Comparison of ENCODE assay signal across 21 cellular contexts in the genomic region with DNA sequence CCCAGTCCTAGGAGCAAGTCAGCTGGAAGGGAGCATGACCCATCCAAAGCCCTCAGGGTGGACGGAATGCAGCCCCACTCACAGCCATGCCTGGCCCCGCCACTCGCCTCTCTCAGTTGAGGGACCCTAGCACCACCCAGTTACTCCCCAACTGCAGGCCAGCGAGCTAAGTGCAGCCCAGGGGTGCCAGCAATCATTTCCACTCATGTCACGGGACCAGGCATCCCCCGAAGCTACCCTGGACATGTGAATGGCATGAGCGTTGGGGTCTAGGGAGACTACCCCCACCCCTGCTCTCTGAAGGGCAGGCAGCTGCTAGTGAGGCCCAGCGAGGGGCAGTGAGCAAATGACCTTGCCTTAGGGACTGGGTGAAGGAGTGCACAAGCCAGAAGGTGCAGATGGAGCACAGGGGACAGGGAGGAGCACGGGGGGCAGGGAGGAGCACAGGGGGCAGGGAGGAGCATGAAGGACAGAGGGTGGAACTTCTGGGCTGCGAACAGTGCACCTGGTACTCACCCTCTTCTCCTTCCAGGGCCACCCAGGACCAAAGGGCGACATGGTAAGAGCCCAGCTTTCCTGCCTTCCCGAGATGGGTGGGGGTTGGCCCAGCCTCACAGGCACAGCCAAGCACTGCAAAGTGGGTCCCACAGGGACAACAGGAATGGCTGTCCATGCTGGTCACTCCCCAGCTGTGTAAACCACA.
DNase-seq lines count a peak whose midpoint lies in the region; ATAC-seq, FAIRE-seq and TF ChIP-seq lines count a peak whose summit lies in the region.
"Had no signal": no experiment of that assay in that cellular context is flagged by ENCODE, and none has a peak within 500 bp of the region (broad histone marks: within the 10 kb centered on the region; RNA-seq: fewer than 3 reads in every experiment).

No MANE protein-coding gene starts in this region.

- no peak for FAIRE-seq in K562 (lab: Jason Lieb, UNC)
- FAIRE-seq in small intestine (lab: Jason Lieb, UNC) = no peak
- FAIRE-seq: A204.1, D721Med, G401.6, GM12891, GM19239 had no signal

- H3K79me2 ChIP-seq in K562 (ENCODE audit: control insufficient read depth, insufficient read depth, low read length) = no peaks in the 10 kb centered on the region

- ATAC-seq in Panc1 (peak; percentile 39; the same call in 1 of the 2 replicates), K562 (no peak)

- H3K9me3 ChIP-seq in Panc1 (ENCODE audit: control insufficient read depth, insufficient read depth, low read depth, low read length) = no peaks in the 10 kb centered on the region
- no peaks in the 10 kb centered on the region for H3K9me3 ChIP-seq in K562 (replicated peaks; ENCODE audit: control insufficient read depth, insufficient read depth, low read depth, low read length)
- H3K9me3 ChIP-seq in mucosa of rectum (ENCODE audit: control insufficient read depth in 2 of 2, low read length in 2 of 2) = no peaks in the 10 kb centered on the region
- H3K9me3 ChIP-seq in small intestine (ENCODE audit: control insufficient read depth, low read depth) = no peaks in the 10 kb centered on the region
- H3K9me3 ChIP-seq: BE2C, Caco-2, HAP-1 had no signal

- 2% methylated on average over 12 of the region's 12 CpGs for WGBS in K562 (ENCODE audit: insufficient coverage, low coverage, missing lambda C conversion rate)
- 54 to 72% (median 55%) methylated on average over 12 of the region's 12 CpGs for WGBS in small intestine, 3 donors

- POLR2A ChIA-PET in Panc1 (lab: Charles Lee) = no interaction called here
- POLR2A ChIA-PET in K562 (lab: Yijun Ruan, JAX) = interaction anchor here (0.6 to 1.3 kb wide), 2 partner anchors 10 to 227 kb away, joined by 3 read pairs; no protein-coding TSS in a partner anchor

- TF ChIP-seq RAD21 in K562 (CRISPR knock-in tag; conservative IDR thresholded peaks at IDR 0.05 in 1 of 2, IDR thresholded peaks at IDR 0.05 in 1 of 2) = no peak

- in situ Hi-C loops in Panc1 (cut with HindIII; ENCODE audit: low pct_unique_long_range_greater_than_20kb, low sequenced_read_pairs) = no loop called here
- in situ Hi-C loops in K562 (cut with MboI) = no loop called here

- intact Hi-C loops in Panc1 (cut with micrococcal nuclease; ENCODE audit: unreplicated experiment) = no loop called here
- intact Hi-C loops in K562 (cut with micrococcal nuclease) = no loop called here

- H3K27me3 ChIP-seq in Panc1 (ENCODE audit: control insufficient read depth, insufficient read depth, low read length) (no peaks in the 10 kb centered on the region), K562 (ENCODE audit: control insufficient read depth in 2 of 2, insufficient read depth in 2 of 2, low read length in 2 of 2) (peaks cover 4 to 37% of the 10 kb centered on the region in 2 experiments; a peak in 4 of 5 replicates), mucosa of rectum (ENCODE audit: control insufficient read depth in 2 of 2, insufficient read depth in 2 of 2, low read length in 2 of 2) (no peaks in the 10 kb centered on the region), small intestine (ENCODE audit: control insufficient read depth in 2 of 2, insufficient read depth in 2 of 2, low read length in 2 of 2) (no peaks in the 10 kb centered on the region)
- H3K27me3 ChIP-seq: BE2C had no signal

- H2AFZ ChIP-seq in K562 (ENCODE audit: low read depth, low read length) = no peak overlapping the region

- TF ChIP-seq CTCF in Panc1 (IDR thresholded peaks at IDR 0.05) (no peak), K562 (IDR thresholded peaks at IDR 0.05 in 2 of 3, conservative IDR thresholded peaks at IDR 0.05 in 1 of 3; ENCODE audit: insufficient read depth in 2 of 3, low read depth in 1 of 3, low read length in 3 of 3) (no peak)

- H3K9ac ChIP-seq in K562 (ENCODE audit: insufficient read depth in 1 of 2, low read depth in 2 of 2, low read length in 2 of 2) (no peak overlapping the region), mucosa of rectum (ENCODE audit: low read depth in 1 of 2, low read length in 2 of 2) (no peak overlapping the region)

- no peak for TF ChIP-seq EP300 in K562 (IDR thresholded peaks at IDR 0.05; ENCODE audit: low read length)

- H3K36me3 ChIP-seq in Panc1 (ENCODE audit: control insufficient read depth, insufficient read depth, low read length) (no peaks in the 10 kb centered on the region), K562 (ENCODE audit: control insufficient read depth, insufficient read depth, low read length) (no peaks in the 10 kb centered on the region), mucosa of rectum (ENCODE audit: control insufficient read depth in 2 of 2, insufficient read depth in 2 of 2, low read length in 2 of 2) (no peaks in the 10 kb centered on the region), small intestine (ENCODE audit: control insufficient read depth in 2 of 2, insufficient read depth in 2 of 2, low read length in 2 of 2) (no peaks in the 10 kb centered on the region)
- H3K36me3 ChIP-seq: BE2C, HAP-1 had no signal

- H4K20me1 ChIP-seq in K562 (replicated peaks; ENCODE audit: control insufficient read depth, insufficient read depth, low read length) = peaks cover 25% of the 10 kb centered on the region

- H3K4me1 ChIP-seq in Panc1 (ENCODE audit: control insufficient read depth, insufficient read depth, low read length) = no peaks in the 10 kb centered on the region
- no peaks in the 10 kb centered on the region; a peak in 2 of 5 replicates for H3K4me1 ChIP-seq in K562 (replicated peaks in 1 of 2; ENCODE audit: control insufficient read depth in 2 of 2, insufficient read depth in 2 of 2, low read length in 2 of 2)
- peaks cover 51 to 55% of the 10 kb centered on the region in 2 donors for H3K4me1 ChIP-seq in mucosa of rectum (ENCODE audit: control insufficient read depth in 2 of 2, insufficient read depth in 2 of 2, low read length in 2 of 2)
- H3K4me1 ChIP-seq in small intestine (ENCODE audit: control insufficient read depth in 2 of 2, insufficient read depth in 1 of 2, low read depth in 1 of 2, low read length in 1 of 2) = peaks cover 8 to 11% of the 10 kb centered on the region in 2 donors
- H3K4me1 ChIP-seq: BE2C, Caco-2, HAP-1 had no signal

- DNase-seq in Panc1 (ENCODE audit: low read depth, low spot score) = no peak
- no peak for DNase-seq in K562 (ENCODE audit: extremely low read depth in 1 of 4, low spot score in 3 of 4)
- DNase-seq in small intestine = peak; percentile 73
- DNase-seq in RPMI8226 = no peak
- no peak for DNase-seq in HCEC 1CT
- DNase-seq in NCI-H446 treated with DMSO at 0.1 percent for 48 hours (lab: John Stamatoyannopoulos, UW) = no peak
- DNase-seq: ACHN; BE2C; C1 segment of cervical spinal cord; Caco-2; CD4-positive, alpha-beta T cell; HFFc6; IMR-90 had no signal

- H3K9me1 ChIP-seq in K562 (ENCODE audit: control insufficient read depth, insufficient read depth, low read length) = peaks cover 2% of the 10 kb centered on the region

- H3K27ac ChIP-seq in Panc1 (ENCODE audit: low read length) = no peak overlapping the region
- no peak overlapping the region for H3K27ac ChIP-seq in K562 (ENCODE audit: extremely low read depth, low read depth, low read length)
- H3K27ac ChIP-seq in mucosa of rectum (ENCODE audit: low read depth in 2 of 2, low read length in 2 of 2) = peak overlapping the region; percentile 67 to 72
- peak overlapping the region in 1 of 2 donors; percentile 64 for H3K27ac ChIP-seq in small intestine (ENCODE audit: low read depth in 1 of 2, low read length in 1 of 2)
- H3K27ac ChIP-seq: HL-60 had no signal

- CTCF ChIA-PET in Panc1 (lab: Charles Lee) = no interaction called here
- CTCF ChIA-PET in K562 (lab: Yijun Ruan, JAX; ENCODE audit: low intra/inter-chr PET ratio) = no interaction called here

- no peak for TF ChIP-seq POLR2A in K562 (conservative IDR thresholded peaks at IDR 0.05)

- no TSS peak for BruUV-seq in Panc1 (replicated peaks; lab: Mats Ljungman, UMichigan)
- BruUV-seq in K562 (replicated peaks; lab: Mats Ljungman, UMichigan) = no TSS peak

- H3K4me2 ChIP-seq in K562 (ENCODE audit: insufficient read depth, low read length) = no peak overlapping the region

- no peak overlapping the region for H3K4me3 ChIP-seq in Panc1 (ENCODE audit: low read depth in 2 of 2, low read length in 2 of 2)
- H3K4me3 ChIP-seq in K562 = no peak overlapping the region
- H3K4me3 ChIP-seq in mucosa of rectum (ENCODE audit: low read length in 2 of 2) = no peak overlapping the region
- no peak overlapping the region for H3K4me3 ChIP-seq in small intestine (ENCODE audit: low read depth in 1 of 2, low read length in 2 of 2)
- H3K4me3 ChIP-seq: HAP-1 had no signal

TF ChIP-seq in K562, 482 proteins besides CTCF, POLR2A, EP300 and RAD21:
- TF ChIP-seq ZNF263 (CRISPR knock-in tag; IDR thresholded peaks at IDR 0.05; ENCODE audit: borderline replicate concordance) (peak; percentile 83), PHB (CRISPR knock-in tag; IDR thresholded peaks at IDR 0.05) (no peak)

Comparison
In these comparisons a context has a peak if more than half of its experiments do, and no peak if none do; other contexts are left out.
1. H3K27ac ChIP-seq: peak in mucosa of rectum (2 of 2); none in Panc1 (single experiment) and K562 (single experiment).